16 cellular contexts compared by ENCODE assay signal in genomic region chr6:144936764-144937163, GRCh38.
DNase-seq lines count a peak whose midpoint lies in the region; ATAC-seq, FAIRE-seq and TF ChIP-seq lines count a peak whose summit lies in the region.
"Had no signal": no experiment of that assay in that cellular context is flagged by ENCODE, and none has a peak within 500 bp of the region (broad histone marks: within the 10 kb centered on the region; RNA-seq: fewer than 3 reads in every experiment).

No MANE protein-coding gene starts in this region.

- H3K4me3 ChIP-seq in Karpas-422 (ENCODE audit: low read length) (no peak overlapping the region), astrocyte (ENCODE audit: insufficient read depth, low read depth, low read length) (no peak overlapping the region), mesenchymal stem cell (ENCODE audit: insufficient read depth in 1 of 2, low read depth in 1 of 2, low read length in 2 of 2) (no peak overlapping the region), PC-3 (ENCODE audit: low read length) (no peak overlapping the region)
- H3K4me3 ChIP-seq: HAP-1 had no signal

- no peak overlapping the region for H3K4ac ChIP-seq in mesenchymal stem cell (ENCODE audit: low read depth in 1 of 2, low read length in 2 of 2)

- no peak overlapping the region for H2BK12ac ChIP-seq in mesenchymal stem cell (ENCODE audit: low read length in 2 of 2)

- no peak overlapping the region for H2BK120ac ChIP-seq in mesenchymal stem cell (ENCODE audit: low read depth, low read length)

- POLR2A ChIA-PET in PC-3 (lab: Charles Lee; ENCODE audit: unreplicated experiment): no interaction called here

- CTCF ChIA-PET in PC-3 (lab: Charles Lee): no interaction called here

- H3K4me1 Mint-ChIP-seq in astrocyte (ENCODE audit: low read depth, unreplicated experiment): peaks cover 8% of the 10 kb centered on the region
- H3K4me1 Mint-ChIP-seq: CD4-positive, alpha-beta memory T cell had no signal

- no peak overlapping the region for H2BK15ac ChIP-seq in mesenchymal stem cell (ENCODE audit: low read depth, poor library complexity, severe bottlenecking)

- H4K8ac ChIP-seq in mesenchymal stem cell (ENCODE audit: low read length): no peak overlapping the region

- H3K9me2 ChIP-seq in Karpas-422 (replicated peaks; ENCODE audit: insufficient read depth, low read length) (no peaks in the 10 kb centered on the region), PC-3 (replicated peaks; ENCODE audit: low read length) (no peaks in the 10 kb centered on the region)

- no peak overlapping the region for H3K4me3 Mint-ChIP-seq in astrocyte (ENCODE audit: unreplicated experiment)
- H3K4me3 Mint-ChIP-seq: CD4-positive, alpha-beta memory T cell had no signal

- H3K23ac ChIP-seq in mesenchymal stem cell (ENCODE audit: low read length in 2 of 2): no peak overlapping the region

- H3K27ac ChIP-seq in Karpas-422 (ENCODE audit: low read length) (no peak overlapping the region), astrocyte (ENCODE audit: low read depth, low read length) (no peak overlapping the region), mesenchymal stem cell (ENCODE audit: low read length, poor library complexity, severe bottlenecking) (no peak overlapping the region), PC-3 (ENCODE audit: low read length) (no peak overlapping the region)

- BruUV-seq in PC-3 (replicated peaks; lab: Mats Ljungman, UMichigan): no TSS peak

- H3K79me2 ChIP-seq in Karpas-422 (ENCODE audit: low read length) (no peaks in the 10 kb centered on the region), astrocyte (ENCODE audit: insufficient read depth, low read length) (no peaks in the 10 kb centered on the region), PC-3 (ENCODE audit: low read length) (no peaks in the 10 kb centered on the region)

- no peaks in the 10 kb centered on the region for H3K9me3 Mint-ChIP-seq in astrocyte (ENCODE audit: unreplicated experiment)

- DNase-seq in Karpas-422 (peak; percentile 27), astrocyte (ENCODE audit: low read depth) (peak; percentile 41), mesenchymal stem cell (no peak), PC-3 (no peak), kidney tubule cell (ENCODE audit: low spot score) (no peak), medulla oblongata (ENCODE audit: extremely low spot score) (no peak)
- DNase-seq: Calu3; CD4-positive, alpha-beta memory T cell; KBM-7; NCI-H1048; NCI-H1436 treated with DMSO at 0.1 percent for 48 hours; NCI-H2081; NCI-H510A; NCI-H774 had no signal

- no peak overlapping the region for H3K9ac ChIP-seq in Karpas-422 (ENCODE audit: low read length)
- no peak overlapping the region for H3K9ac ChIP-seq in astrocyte (ENCODE audit: low read length)
- peak overlapping the region; percentile 17 for H3K9ac ChIP-seq in mesenchymal stem cell (ENCODE audit: low read length)
- no peak overlapping the region for H3K9ac ChIP-seq in PC-3 (ENCODE audit: low read length)

- intact Hi-C loops in PC-3 (cut with micrococcal nuclease): no loop called here

- H2AFZ ChIP-seq in Karpas-422 (ENCODE audit: low read length) (no peak overlapping the region), astrocyte (ENCODE audit: low read depth, low read length) (no peak overlapping the region), mesenchymal stem cell (ENCODE audit: low read depth, low read length) (no peak overlapping the region), PC-3 (ENCODE audit: low read length) (no peak overlapping the region)

- no peaks in the 10 kb centered on the region for H4K20me1 ChIP-seq in Karpas-422 (ENCODE audit: insufficient read depth, low read depth, low read length)
- no peaks in the 10 kb centered on the region for H4K20me1 ChIP-seq in astrocyte (ENCODE audit: insufficient read depth, low read length)
- no peaks in the 10 kb centered on the region for H4K20me1 ChIP-seq in PC-3 (ENCODE audit: low read length)

- TF ChIP-seq CTCF in astrocyte (IDR thresholded peaks at IDR 0.05; ENCODE audit: insufficient read depth, low read depth, low read length) (no peak), PC-3 (conservative IDR thresholded peaks at IDR 0.05; ENCODE audit: low read depth, low read length) (no peak)

- no peak overlapping the region for H3K18ac ChIP-seq in mesenchymal stem cell (ENCODE audit: low read depth in 1 of 2, low read length in 2 of 2)

- no peaks in the 10 kb centered on the region for H3K36me3 Mint-ChIP-seq in astrocyte (ENCODE audit: low read depth, unreplicated experiment)
- H3K36me3 Mint-ChIP-seq: CD4-positive, alpha-beta memory T cell had no signal

- H3K27me3 Mint-ChIP-seq in astrocyte (ENCODE audit: low read depth, unreplicated experiment): no peaks in the 10 kb centered on the region

- H3K4me1 ChIP-seq in Karpas-422 (ENCODE audit: low read length): no peaks in the 10 kb centered on the region
- H3K4me1 ChIP-seq in astrocyte (ENCODE audit: insufficient read depth, low read length): peaks cover 3% of the 10 kb centered on the region
- H3K4me1 ChIP-seq in mesenchymal stem cell (ENCODE audit: control insufficient read depth, insufficient read depth, low read depth, low read length): no peaks in the 10 kb centered on the region
- no peaks in the 10 kb centered on the region for H3K4me1 ChIP-seq in PC-3 (ENCODE audit: insufficient read depth, low read length)
- H3K4me1 ChIP-seq: HAP-1 had no signal

- H3K36me3 ChIP-seq in Karpas-422 (ENCODE audit: insufficient read depth, low read length) (no peaks in the 10 kb centered on the region), astrocyte (ENCODE audit: insufficient read depth, low read length) (no peaks in the 10 kb centered on the region), mesenchymal stem cell (ENCODE audit: control insufficient read depth in 1 of 2, insufficient read depth in 2 of 2, low read depth in 1 of 2, low read length in 2 of 2) (no peaks in the 10 kb centered on the region), PC-3 (ENCODE audit: low read depth, low read length) (no peaks in the 10 kb centered on the region)
- H3K36me3 ChIP-seq: HAP-1 had no signal

- H3F3A ChIP-seq in PC-3 (ENCODE audit: low read length, unreplicated experiment): no peaks in the 10 kb centered on the region

- FAIRE-seq in astrocyte (lab: Jason Lieb, UNC): peak; percentile 20

- no peak overlapping the region for H3K14ac ChIP-seq in mesenchymal stem cell (ENCODE audit: low read length in 2 of 2)

- H3K79me1 ChIP-seq in mesenchymal stem cell (replicated peaks; ENCODE audit: low read length, poor library complexity, severe bottlenecking): no peaks in the 10 kb centered on the region

- no peak overlapping the region for H4K91ac ChIP-seq in mesenchymal stem cell (ENCODE audit: low read length)

- ATAC-seq in PC-3 (no peak), HG02852 (IDR thresholded peaks at IDR 0.05; ENCODE audit: unreplicated experiment) (no peak)

- H3K9me3 ChIP-seq in Karpas-422 (ENCODE audit: low read length) (no peaks in the 10 kb centered on the region), astrocyte (ENCODE audit: insufficient read depth, low read depth, low read length) (no peaks in the 10 kb centered on the region), mesenchymal stem cell (ENCODE audit: control insufficient read depth, low read length) (no peaks in the 10 kb centered on the region), PC-3 (ENCODE audit: low read length) (no peaks in the 10 kb centered on the region)
- H3K9me3 ChIP-seq: HAP-1 had no signal

- no peak overlapping the region for H2BK5ac ChIP-seq in mesenchymal stem cell (ENCODE audit: low read depth, low read length, poor library complexity, severe bottlenecking)

- H2AK5ac ChIP-seq in mesenchymal stem cell (ENCODE audit: low read length, severe bottlenecking): no peak overlapping the region

- no peak overlapping the region for H3K27ac Mint-ChIP-seq in astrocyte (ENCODE audit: unreplicated experiment)
- H3K27ac Mint-ChIP-seq: CD4-positive, alpha-beta memory T cell had no signal

- no peaks in the 10 kb centered on the region for H3K27me3 ChIP-seq in Karpas-422 (ENCODE audit: low read length)
- no peaks in the 10 kb centered on the region for H3K27me3 ChIP-seq in astrocyte (ENCODE audit: insufficient read depth, low read length)
- no peaks in the 10 kb centered on the region for H3K27me3 ChIP-seq in mesenchymal stem cell (ENCODE audit: control insufficient read depth in 1 of 2, insufficient read depth in 1 of 2, low read length in 2 of 2)
- no peaks in the 10 kb centered on the region for H3K27me3 ChIP-seq in PC-3 (ENCODE audit: low read length)

- H3K4me2 ChIP-seq in Karpas-422 (ENCODE audit: low read depth, low read length, poor library complexity, severe bottlenecking) (no peak overlapping the region), astrocyte (ENCODE audit: low read length) (no peak overlapping the region), mesenchymal stem cell (ENCODE audit: low read length, poor library complexity, severe bottlenecking) (no peak overlapping the region), PC-3 (ENCODE audit: low read length) (no peak overlapping the region)

- 76% methylated on average over 2 of the region's 2 CpGs for WGBS in mesenchymal stem cell

Comparison
In these comparisons a context has a peak if more than half of its experiments do, and no peak if none do; other contexts are left out.
1. DNase-seq: peak in Karpas-422 (single experiment) and astrocyte (single experiment); none in mesenchymal stem cell (single experiment), PC-3 (single experiment), kidney tubule cell (single experiment) and medulla oblongata (single experiment).